11 cellular contexts compared by ENCODE assay signal in genomic region chr9:134329576-134329855, GRCh38. TPM values are rescaled to one million over a fixed set of nuclear protein-coding genes. Genes with fewer than 3 reads are reported as not detected.
DNase-seq lines count a peak whose midpoint lies in the region; ATAC-seq and TF ChIP-seq lines count a peak whose summit lies in the region.
"Had no signal": no experiment of that assay in that cellular context is flagged by ENCODE, and none has a peak within 500 bp of the region (broad histone marks: within the 10 kb centered on the region; RNA-seq: fewer than 3 reads in every experiment).

No MANE protein-coding gene starts in this region.

- peaks cover 24 to 44% of the 10 kb centered on the region in 2 experiments for H3K4me1 Mint-ChIP-seq in H9

- H3K56ac ChIP-seq in H9 (ENCODE audit: insufficient read length, low read depth, low read length): no peak overlapping the region

- peak overlapping the region; percentile 58 to 67 for H3K4me3 ChIP-seq in cardiac fibroblast (replicated peaks in 1 of 2; ENCODE audit: low read depth in 2 of 2, low read length in 2 of 2)
- H3K4me3 ChIP-seq in skin epidermis: peak overlapping the region; percentile 51 to 75 (median 64)

- no peaks in the 10 kb centered on the region for H3K27me3 ChIP-seq in H9 (ENCODE audit: insufficient read depth, low read length)
- H3K27me3 ChIP-seq in layer of hippocampus (ENCODE audit: control insufficient read depth, insufficient read depth, low read length): no peaks in the 10 kb centered on the region

- peak overlapping the region; percentile 24; the same call in 1 of the 2 replicates for H3K14ac ChIP-seq in H9 (ENCODE audit: insufficient read depth, low read length)

- H2AK5ac ChIP-seq in H9 (ENCODE audit: insufficient read length, low read length): no peak overlapping the region

- peaks cover 4% of the 10 kb centered on the region; the same call in 1 of the 2 replicates for H3K79me2 ChIP-seq in H9 (ENCODE audit: insufficient read depth, low read length)

- no peaks in the 10 kb centered on the region; the same call in 1 of the 2 replicates for H3K27me3 Mint-ChIP-seq in H9 (ENCODE audit: low read depth)

- H3K4me3 Mint-ChIP-seq in H9: no peak overlapping the region

- no peak overlapping the region for H2BK12ac ChIP-seq in H9 (ENCODE audit: insufficient read length, low read depth, low read length)

- H3K4ac ChIP-seq in H9 (ENCODE audit: low read depth, low read length): no peak overlapping the region

- DNase-seq in H9 (no peak), cardiac fibroblast (ENCODE audit: low read depth in 2 of 2) (no peak), NCI-H2171 treated with DMSO at 0.1 percent for 48 hours (lab: John Stamatoyannopoulos, UW) (no peak), NCI-H345 (lab: John Stamatoyannopoulos, UW) (no peak)
- DNase-seq: activated T-cell treated with anti-CD3 and anti-CD28 coated beads, Interleukin-2, amount 50 U/mL, for 48 hours; effector memory CD4-positive, alpha-beta T cell; NCI-H2227 treated with DMSO at 0.1 percent for 48 hours had no signal

- no peak overlapping the region for H2BK15ac ChIP-seq in H9 (ENCODE audit: low read depth, low read length)

- H3K4me2 ChIP-seq in H9 (ENCODE audit: insufficient read depth, insufficient read length, low read length): no peak overlapping the region

- no peak overlapping the region for H3K18ac ChIP-seq in H9 (ENCODE audit: insufficient read length, low read depth, low read length)

- H3T11ph ChIP-seq in H9 (ENCODE audit: low read length): no peak overlapping the region

- no peak overlapping the region for H2AFZ ChIP-seq in H9 (ENCODE audit: low read length)

- H2BK120ac ChIP-seq in H9 (ENCODE audit: low read depth, low read length, poor library complexity, severe bottlenecking): no peak overlapping the region

- H3K23me2 ChIP-seq in H9 (ENCODE audit: insufficient read length, low read depth, low read length, poor library complexity, severe bottlenecking): peaks cover 7% of the 10 kb centered on the region

- no peaks in the 10 kb centered on the region for H3K36me3 Mint-ChIP-seq in H9 (ENCODE audit: insufficient read depth in 1 of 3, low read depth in 3 of 3)

- H4K91ac ChIP-seq in H9 (ENCODE audit: insufficient read length, low read depth, low read length): no peak overlapping the region

- no peaks in the 10 kb centered on the region for H3K9me3 ChIP-seq in H9 (ENCODE audit: control insufficient read depth, low read depth, low read length)

- TF ChIP-seq CTCF in H9 (conservative IDR thresholded peaks at IDR 0.05) (no peak), cardiac fibroblast (IDR thresholded peaks at IDR 0.05; ENCODE audit: low read depth, low read length) (no peak)

- no peak overlapping the region for H2BK5ac ChIP-seq in H9 (ENCODE audit: insufficient read length, low read length)

- H4K20me1 ChIP-seq in H9 (ENCODE audit: control insufficient read depth, insufficient read depth, insufficient read length): no peaks in the 10 kb centered on the region

- ATAC-seq in SK-N-SH treated with all-trans-retinoic acid at 6 μM for 48 hours: no peak
- no peak for ATAC-seq in GM21528 (IDR thresholded peaks at IDR 0.05; ENCODE audit: low FRiP score, unreplicated experiment)

- no peak overlapping the region for H3K23ac ChIP-seq in H9 (ENCODE audit: insufficient read length, low read depth, low read length)

- no peak overlapping the region for H4K5ac ChIP-seq in H9 (ENCODE audit: insufficient read length, low read depth, low read length)

- whole genome bisulfite sequencing in H9 (ENCODE audit: extremely low coverage, insufficient read length, low lambda C conversion rate): no CpG with 5 or more reads among the region's 7 CpGs

- H3K27ac Mint-ChIP-seq in H9: no peak overlapping the region

- H3K9ac ChIP-seq in H9 (ENCODE audit: extremely low read depth, insufficient read length, low read length): no peak overlapping the region

- no peak overlapping the region for H3K27ac ChIP-seq in H9 (ENCODE audit: insufficient read length, low read depth, low read length)
- H3K27ac ChIP-seq in layer of hippocampus (ENCODE audit: low read depth, low read length): peak overlapping the region; percentile 84
- H3K27ac ChIP-seq in skin epidermis: peak overlapping the region in 20 of 21 experiments; percentile 52 to 95 (median 88)

- H3K9me3 Mint-ChIP-seq in H9: no peaks in the 10 kb centered on the region

- H3K4me1 ChIP-seq in H9 (ENCODE audit: insufficient read depth, low read length): no peaks in the 10 kb centered on the region

- H2BK20ac ChIP-seq in H9 (ENCODE audit: low read depth, low read length, poor library complexity, severe bottlenecking): no peak overlapping the region

- H4K8ac ChIP-seq in H9 (replicated peaks; ENCODE audit: insufficient read length, low read depth, low read length): no peak overlapping the region

- H3K79me1 ChIP-seq in H9 (ENCODE audit: insufficient read depth, low read depth, low read length, poor library complexity, severe bottlenecking): peaks cover 3% of the 10 kb centered on the region

TF ChIP-seq in SK-N-SH treated with all-trans-retinoic acid at 6 μM for 48 hours, 23 proteins besides CTCF, POLR2A, EP300 and RAD21:
- no peak for TF ChIP-seq TCF4 (CRISPR knock-in tag; IDR thresholded peaks at IDR 0.05; ENCODE audit: borderline replicate concordance)
- TF ChIP-seq POU6F1 (CRISPR knock-in tag; IDR thresholded peaks at IDR 0.05; ENCODE audit: borderline replicate concordance, low read depth): no peak
- no peak for TF ChIP-seq RARB (CRISPR knock-in tag; IDR thresholded peaks at IDR 0.05)
- TF ChIP-seq TSHZ2 (CRISPR knock-in tag; IDR thresholded peaks at IDR 0.05): no peak
- TF ChIP-seq ZNF8 (CRISPR knock-in tag; IDR thresholded peaks at IDR 0.05): no peak
- no peak for TF ChIP-seq GLIS3 (CRISPR knock-in tag; IDR thresholded peaks at IDR 0.05)
- TF ChIP-seq ESRRG (CRISPR knock-in tag; IDR thresholded peaks at IDR 0.05): no peak
- TF ChIP-seq, protein P1, sequence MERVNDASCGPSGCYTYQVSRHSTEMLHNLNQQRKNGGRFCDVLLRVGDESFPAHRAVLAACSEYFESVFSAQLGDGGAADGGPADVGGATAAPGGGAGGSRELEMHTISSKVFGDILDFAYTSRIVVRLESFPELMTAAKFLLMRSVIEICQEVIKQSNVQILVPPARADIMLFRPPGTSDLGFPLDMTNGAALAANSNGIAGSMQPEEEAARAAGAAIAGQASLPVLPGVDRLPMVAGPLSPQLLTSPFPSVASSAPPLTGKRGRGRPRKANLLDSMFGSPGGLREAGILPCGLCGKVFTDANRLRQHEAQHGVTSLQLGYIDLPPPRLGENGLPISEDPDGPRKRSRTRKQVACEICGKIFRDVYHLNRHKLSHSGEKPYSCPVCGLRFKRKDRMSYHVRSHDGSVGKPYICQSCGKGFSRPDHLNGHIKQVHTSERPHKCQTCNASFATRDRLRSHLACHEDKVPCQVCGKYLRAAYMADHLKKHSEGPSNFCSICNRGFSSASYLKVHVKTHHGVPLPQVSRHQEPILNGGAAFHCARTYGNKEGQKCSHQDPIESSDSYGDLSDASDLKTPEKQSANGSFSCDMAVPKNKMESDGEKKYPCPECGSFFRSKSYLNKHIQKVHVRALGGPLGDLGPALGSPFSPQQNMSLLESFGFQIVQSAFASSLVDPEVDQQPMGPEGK (CRISPR knock-in tag; IDR thresholded peaks at IDR 0.05; ENCODE audit: borderline replicate concordance): no peak

RNA-seq across cellular contexts. Expression of gene RXRA, which starts 3.3 kb away (rescaled TPM):
- 29.9 and 30.1 TPM in 2 replicates for total RNA-seq in H9 (2021)
